ENCODE assay signal across 8 cellular contexts in the genomic region with DNA sequence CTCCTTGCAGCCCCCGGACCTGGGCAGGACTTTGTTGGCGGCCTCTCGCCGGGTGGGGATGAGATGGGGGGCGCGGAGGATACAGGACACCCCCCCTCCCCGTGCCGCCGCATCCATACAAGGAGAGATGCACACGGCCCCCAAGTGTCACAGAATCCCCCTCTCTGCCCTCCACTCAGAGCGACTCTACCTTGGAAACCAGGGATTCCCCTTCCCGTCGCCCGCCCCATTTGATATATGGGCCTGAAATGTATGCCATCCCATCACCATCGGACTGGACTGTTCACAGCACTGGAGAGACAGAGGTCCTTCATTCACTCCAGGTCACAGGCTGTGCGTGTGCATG. TPM values are rescaled to one million over a fixed set of nuclear protein-coding genes. Genes with fewer than 3 reads are reported as not detected.
DNase-seq lines count a peak whose midpoint lies in the region; ATAC-seq and TF ChIP-seq lines count a peak whose summit lies in the region.

No MANE protein-coding gene starts in this region.

- peak overlapping the region; percentile 83 for H3K4me3 Mint-ChIP-seq in activated CD4-positive, alpha-beta memory T cell treated with anti-CD3 and anti-CD28 coated beads for 36 hours

- peak overlapping the region; percentile 80 for H3K27ac Mint-ChIP-seq in activated CD4-positive, alpha-beta memory T cell treated with anti-CD3 and anti-CD28 coated beads for 36 hours

- H3K9ac ChIP-seq in smooth muscle cell (ENCODE audit: low read depth): no peak overlapping the region

- H3K4me1 ChIP-seq in A673 (ENCODE audit: insufficient read depth, low read length, poor library complexity, severe bottlenecking) (no peaks in the 10 kb centered on the region), left ventricle myocardium inferior (peaks cover 7% of the 10 kb centered on the region), smooth muscle cell (ENCODE audit: low read depth) (no peaks in the 10 kb centered on the region)

- intact Hi-C loops in A673 (cut with micrococcal nuclease; ENCODE audit: unreplicated experiment) (no loop called here), left ventricle myocardium inferior (cut with micrococcal nuclease) (no loop called here)
- intact Hi-C loops in activated CD4-positive, alpha-beta memory T cell treated with anti-CD3 and anti-CD28 coated beads for 36 hours (cut with micrococcal nuclease): no loop called here

- H3K4me1 Mint-ChIP-seq in activated CD4-positive, alpha-beta memory T cell treated with anti-CD3 and anti-CD28 coated beads for 36 hours (ENCODE audit: low read depth): peaks cover 14% of the 10 kb centered on the region

- H3K27ac ChIP-seq in A673 (ENCODE audit: low read depth, low read length, poor library complexity, severe bottlenecking) (peak overlapping the region; percentile 67), left ventricle myocardium inferior (replicated peaks) (peak overlapping the region; percentile 85), smooth muscle cell (ENCODE audit: low read depth) (no peak overlapping the region)

- H3K36me3 ChIP-seq in A673 (ENCODE audit: insufficient read depth, low read length, poor library complexity, severe bottlenecking): no peaks in the 10 kb centered on the region
- no peaks in the 10 kb centered on the region for H3K36me3 ChIP-seq in left ventricle myocardium inferior
- H3K36me3 ChIP-seq in smooth muscle cell (ENCODE audit: low read depth): no peaks in the 10 kb centered on the region

- H3K9me3 ChIP-seq in A673 (ENCODE audit: low read depth, low read length, poor library complexity, severe bottlenecking): no peaks in the 10 kb centered on the region
- no peaks in the 10 kb centered on the region for H3K9me3 ChIP-seq in left ventricle myocardium inferior (replicated peaks)
- H3K9me3 ChIP-seq in smooth muscle cell (replicated peaks; ENCODE audit: low read depth): no peaks in the 10 kb centered on the region

- peak overlapping the region; percentile 89 for H3K4me2 ChIP-seq in smooth muscle cell

- H3K27me3 ChIP-seq in A673 (replicated peaks; ENCODE audit: insufficient read depth, low read depth, low read length, poor library complexity) (no peaks in the 10 kb centered on the region), left ventricle myocardium inferior (ENCODE audit: low read depth) (no peaks in the 10 kb centered on the region), smooth muscle cell (ENCODE audit: low read depth) (no peaks in the 10 kb centered on the region)

- no peaks in the 10 kb centered on the region for H3F3A ChIP-seq in smooth muscle cell (ENCODE audit: low read depth)

- H3K4me3 ChIP-seq in A673 (ENCODE audit: low read depth, low read length, poor library complexity, severe bottlenecking) (peak overlapping the region; percentile 66), left ventricle myocardium inferior (peak overlapping the region; percentile 81), smooth muscle cell (peak overlapping the region; percentile 67)

- CTCF ChIA-PET in A673 (lab: Charles Lee): no interaction called here
- CTCF ChIA-PET in activated CD4-positive, alpha-beta memory T cell treated with anti-CD3 and anti-CD28 coated beads for 36 hours (lab: Charles Lee): no interaction called here

- H3K9me3 Mint-ChIP-seq in activated CD4-positive, alpha-beta memory T cell treated with anti-CD3 and anti-CD28 coated beads for 36 hours: no peaks in the 10 kb centered on the region

- no peak for DNase-seq in A673 (ENCODE audit: low spot score)
- no peak for DNase-seq in activated CD4-positive, alpha-beta memory T cell treated with anti-CD3 and anti-CD28 coated beads for 36 hours
- DNase-seq in left ventricle myocardium inferior: no peak
- DNase-seq in smooth muscle cell (lab: John Stamatoyannopoulos, UW; ENCODE audit: unreplicated experiment): no peak
- no peak for DNase-seq in islet precursor cell
- DNase-seq in NCI-H1417 treated with DMSO at 0.1 percent for 48 hours (lab: John Stamatoyannopoulos, UW): no peak

- no peaks in the 10 kb centered on the region for H3K79me2 ChIP-seq in smooth muscle cell (ENCODE audit: low read depth)

- TF ChIP-seq CTCF in A673 (conservative IDR thresholded peaks at IDR 0.05; ENCODE audit: low read depth, low read length) (no peak), left ventricle myocardium inferior (IDR thresholded peaks at IDR 0.05; ENCODE audit: borderline replicate concordance) (no peak), smooth muscle cell (IDR thresholded peaks at IDR 0.05; ENCODE audit: borderline replicate concordance, insufficient read depth, poor library complexity, severe bottlenecking) (no peak)

- peak overlapping the region; percentile 54 for H2AFZ ChIP-seq in smooth muscle cell (ENCODE audit: low read depth)

- no peaks in the 10 kb centered on the region for H3K27me3 Mint-ChIP-seq in activated CD4-positive, alpha-beta memory T cell treated with anti-CD3 and anti-CD28 coated beads for 36 hours

- POLR2A ChIA-PET in A673 (lab: Charles Lee; ENCODE audit: low non-redundant PET): no interaction called here
- POLR2A ChIA-PET in activated CD4-positive, alpha-beta memory T cell treated with anti-CD3 and anti-CD28 coated beads for 36 hours (lab: Charles Lee): no interaction called here

- no peaks in the 10 kb centered on the region for H3K36me3 Mint-ChIP-seq in activated CD4-positive, alpha-beta memory T cell treated with anti-CD3 and anti-CD28 coated beads for 36 hours

- H4K20me1 ChIP-seq in smooth muscle cell (ENCODE audit: low read depth): no peaks in the 10 kb centered on the region

- peak; percentile 16 for ATAC-seq in GM21825 (IDR thresholded peaks at IDR 0.05; ENCODE audit: unreplicated experiment)
- ATAC-seq in HG02885 (IDR thresholded peaks at IDR 0.05; ENCODE audit: poor library complexity, unreplicated experiment): no peak

- WGBS in smooth muscle cell (ENCODE audit: low lambda C conversion rate): 53% methylated on average over 8 of the region's 16 CpGs

- no TSS peak for BruUV-seq in A673 (replicated peaks; lab: Mats Ljungman, UMichigan)

RNA-seq across cellular contexts. Expression of gene PORCN, which starts 0.4 kb away (rescaled TPM):
- 10.3 and 11.9 TPM in 2 replicates for total RNA-seq in A673 (2021)
- 1 to 10 TPM; 7.1 to 7.7 TPM for total RNA-seq in activated CD4-positive, alpha-beta memory T cell treated with anti-CD3 and anti-CD28 coated beads for 36 hours
- total RNA-seq in left ventricle myocardium inferior: 13.6 TPM
- 25.1 and 25.5 TPM in 2 replicates for total RNA-seq in smooth muscle cell
- polyA plus RNA-seq in smooth muscle cell: 14.8 and 23.2 TPM in 2 replicates

RNA-seq across cellular contexts. Expression of gene EBP, which starts 12.4 kb away (rescaled TPM):
- total RNA-seq in A673 (2021): 152 and 155 TPM in 2 replicates
- 100 to 1,000 TPM; 149 to 150 TPM for total RNA-seq in activated CD4-positive, alpha-beta memory T cell treated with anti-CD3 and anti-CD28 coated beads for 36 hours
- total RNA-seq in left ventricle myocardium inferior: 48.9 TPM
- 49.1 and 63.0 TPM in 2 replicates for total RNA-seq in smooth muscle cell
- polyA plus RNA-seq in smooth muscle cell: 85.5 and 99.8 TPM in 2 replicates

RNA-seq across cellular contexts. Expression of gene TBC1D25, which starts 30.3 kb away (rescaled TPM):
- total RNA-seq in A673 (2021): 10.8 and 15.0 TPM in 2 replicates
- total RNA-seq in activated CD4-positive, alpha-beta memory T cell treated with anti-CD3 and anti-CD28 coated beads for 36 hours: 10 to 100 TPM; 13.5 to 16.2 TPM
- 14.5 TPM for total RNA-seq in left ventricle myocardium inferior
- 3.8 and 4.5 TPM in 2 replicates for total RNA-seq in smooth muscle cell
- 9.7 and 9.8 TPM in 2 replicates for polyA plus RNA-seq in smooth muscle cell

RNA-seq across cellular contexts. Expression of gene FTSJ1, which starts 33.2 kb away (rescaled TPM):
- total RNA-seq in A673 (2021): 58.3 and 61.3 TPM in 2 replicates
- total RNA-seq in activated CD4-positive, alpha-beta memory T cell treated with anti-CD3 and anti-CD28 coated beads for 36 hours: 10 to 100 TPM; 62.8 to 73.9 TPM
- total RNA-seq in left ventricle myocardium inferior: 15.3 TPM
- total RNA-seq in smooth muscle cell: 60.6 and 78.9 TPM in 2 replicates
- 80.8 and 82.4 TPM in 2 replicates for polyA plus RNA-seq in smooth muscle cell

RNA-seq across cellular contexts. Expression of gene SLC38A5, which starts 39.2 kb away (rescaled TPM):
- total RNA-seq in A673 (2021) (98.9 and 112 TPM in 2 replicates), left ventricle myocardium inferior (0.71 TPM), smooth muscle cell (69.4 and 79.0 TPM in 2 replicates)
- total RNA-seq in activated CD4-positive, alpha-beta memory T cell treated with anti-CD3 and anti-CD28 coated beads for 36 hours: 10 to 100 TPM; 70.7 to 73.0 TPM
- polyA plus RNA-seq in smooth muscle cell: 68.7 and 88.7 TPM in 2 replicates
